Comparison of ENCODE assay signal across 10 cellular contexts in the genomic region with DNA sequence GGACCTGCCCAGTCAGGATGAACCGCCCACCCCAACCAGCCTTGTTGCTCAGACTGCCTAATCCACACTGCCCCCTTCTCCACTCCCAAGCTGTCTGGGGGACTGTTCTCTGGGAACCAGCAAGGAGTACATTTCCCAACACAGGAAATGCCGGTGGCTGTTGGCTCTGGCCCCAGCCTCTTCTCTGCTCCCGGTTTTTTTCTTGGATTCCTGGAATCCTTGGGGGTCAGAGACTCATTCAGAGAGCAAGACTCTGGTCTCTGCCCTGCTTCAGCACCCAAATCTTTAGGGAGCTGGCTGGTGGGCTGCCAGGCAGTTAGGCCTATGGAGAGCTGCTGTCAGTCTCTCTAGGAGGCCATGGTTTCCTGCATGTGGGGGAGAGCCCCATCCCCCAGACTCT. TPM values are rescaled to one million over a fixed set of nuclear protein-coding genes. Genes with fewer than 3 reads are reported as not detected.
DNase-seq lines count a peak whose midpoint lies in the region; ATAC-seq and TF ChIP-seq lines count a peak whose summit lies in the region.
"Had no signal": no experiment of that assay in that cellular context is flagged by ENCODE, and none has a peak within 500 bp of the region (broad histone marks: within the 10 kb centered on the region; RNA-seq: fewer than 3 reads in every experiment).

No MANE protein-coding gene starts in this region.

- H3K36me3 Mint-ChIP-seq in activated CD4-positive, alpha-beta memory T cell treated with anti-CD3 and anti-CD28 coated beads, Interleukin-2, amount 10 ng/mL, durations not matched to agents 7 days and 5 days (ENCODE audit: low read depth) = no peaks in the 10 kb centered on the region

- H3K36me3 ChIP-seq in brain microvascular endothelial cell (replicated peaks) (no peaks in the 10 kb centered on the region), WERI-Rb-1 (peaks cover 59% of the 10 kb centered on the region)

- peak overlapping the region; percentile 45 for H3K27ac ChIP-seq in brain microvascular endothelial cell
- H3K27ac ChIP-seq in WERI-Rb-1 = no peak overlapping the region

- peaks cover 10% of the 10 kb centered on the region for H3K27me3 Mint-ChIP-seq in activated CD4-positive, alpha-beta memory T cell treated with anti-CD3 and anti-CD28 coated beads, Interleukin-2, amount 10 ng/mL, durations not matched to agents 7 days and 5 days

- no peak for ATAC-seq in HG03095 (IDR thresholded peaks at IDR 0.05; ENCODE audit: unreplicated experiment)

- DNase-seq in GM03348 (ENCODE audit: low spot score) (peak; percentile 88), brain microvascular endothelial cell (peak; percentile 70), hepatic stellate cell (ENCODE audit: low spot score) (peak; percentile 82), skeletal muscle cell (ENCODE audit: low read depth) (peak; percentile 88), WERI-Rb-1 (no peak), HUDEP-2 (lab: John Stamatoyannopoulos, UW; ENCODE audit: unreplicated experiment in 76 of 76) (no peak)
- no peak for DNase-seq in activated CD4-positive, alpha-beta memory T cell treated with anti-CD3 and anti-CD28 coated beads, Interleukin-2, amount 10 ng/mL, durations not matched to agents 7 days and 5 days
- DNase-seq: DMS 273 treated with DMSO at 0.1 percent for 48 hours, NCI-H1930 had no signal

- H3K4me3 ChIP-seq in brain microvascular endothelial cell (ENCODE audit: low read depth, low read length) (no peak overlapping the region), skeletal muscle cell (ENCODE audit: low read depth, low read length) (no peak overlapping the region), WERI-Rb-1 (ENCODE audit: low read depth, low read length) (no peak overlapping the region)

- H3K4me1 Mint-ChIP-seq in activated CD4-positive, alpha-beta memory T cell treated with anti-CD3 and anti-CD28 coated beads, Interleukin-2, amount 10 ng/mL, durations not matched to agents 7 days and 5 days = peaks cover 15% of the 10 kb centered on the region

- no peaks in the 10 kb centered on the region for H3K9me3 Mint-ChIP-seq in activated CD4-positive, alpha-beta memory T cell treated with anti-CD3 and anti-CD28 coated beads, Interleukin-2, amount 10 ng/mL, durations not matched to agents 7 days and 5 days

- H3K27me3 ChIP-seq in brain microvascular endothelial cell (replicated peaks) = no peaks in the 10 kb centered on the region
- H3K27me3 ChIP-seq in WERI-Rb-1 (ENCODE audit: insufficient read depth, low read depth, severe bottlenecking) = no peaks in the 10 kb centered on the region

- H3K4me3 Mint-ChIP-seq in activated CD4-positive, alpha-beta memory T cell treated with anti-CD3 and anti-CD28 coated beads, Interleukin-2, amount 10 ng/mL, durations not matched to agents 7 days and 5 days = no peak overlapping the region

- TF ChIP-seq CTCF in brain microvascular endothelial cell (IDR thresholded peaks at IDR 0.05; ENCODE audit: low read depth, low read length, missing control alignments) (no peak), WERI-Rb-1 (IDR thresholded peaks at IDR 0.05; ENCODE audit: low read depth, low read length) (no peak)

- POLR2A ChIA-PET in activated CD4-positive, alpha-beta memory T cell treated with anti-CD3 and anti-CD28 coated beads, Interleukin-2, amount 10 ng/mL, durations not matched to agents 7 days and 5 days (lab: Charles Lee) = no interaction called here

- H3K9me3 ChIP-seq in WERI-Rb-1 (ENCODE audit: severe bottlenecking) = no peaks in the 10 kb centered on the region

- CTCF ChIA-PET in activated CD4-positive, alpha-beta memory T cell treated with anti-CD3 and anti-CD28 coated beads, Interleukin-2, amount 10 ng/mL, durations not matched to agents 7 days and 5 days (lab: Charles Lee) = no interaction called here

- in situ Hi-C loops in brain microvascular endothelial cell (cut with HindIII; ENCODE audit: low pct_ligation_motif_present, low sequenced_read_pairs) = no loop called here

- H3K27ac Mint-ChIP-seq in activated CD4-positive, alpha-beta memory T cell treated with anti-CD3 and anti-CD28 coated beads, Interleukin-2, amount 10 ng/mL, durations not matched to agents 7 days and 5 days = no peak overlapping the region

RNA-seq across cellular contexts. Expression of gene MTMR4, which starts 10.8 kb away (rescaled TPM):
- 10 to 100 TPM; 51.7 to 54.3 TPM for total RNA-seq in activated CD4-positive, alpha-beta memory T cell treated with anti-CD3 and anti-CD28 coated beads, Interleukin-2, amount 10 ng/mL, durations not matched to agents 7 days and 5 days

RNA-seq across cellular contexts. Expression of gene HSF5, which starts 37.0 kb away (rescaled TPM):
- under 1 TPM; 0.40 to 0.70 TPM for total RNA-seq in activated CD4-positive, alpha-beta memory T cell treated with anti-CD3 and anti-CD28 coated beads, Interleukin-2, amount 10 ng/mL, durations not matched to agents 7 days and 5 days

Comparison
In these comparisons a context has a peak if more than half of its experiments do, and no peak if none do; other contexts are left out.
1. DNase-seq: peak in GM03348 (single experiment), brain microvascular endothelial cell (single experiment), hepatic stellate cell (single experiment) and skeletal muscle cell (single experiment); none in WERI-Rb-1 (single experiment), HUDEP-2 (0 of 76) and activated CD4-positive, alpha-beta memory T cell treated with anti-CD3 and anti-CD28 coated beads, Interleukin-2, amount 10 ng/mL, durations not matched to agents 7 days and 5 days (single experiment).